8 cellular contexts compared by ENCODE assay signal in the genomic region with DNA sequence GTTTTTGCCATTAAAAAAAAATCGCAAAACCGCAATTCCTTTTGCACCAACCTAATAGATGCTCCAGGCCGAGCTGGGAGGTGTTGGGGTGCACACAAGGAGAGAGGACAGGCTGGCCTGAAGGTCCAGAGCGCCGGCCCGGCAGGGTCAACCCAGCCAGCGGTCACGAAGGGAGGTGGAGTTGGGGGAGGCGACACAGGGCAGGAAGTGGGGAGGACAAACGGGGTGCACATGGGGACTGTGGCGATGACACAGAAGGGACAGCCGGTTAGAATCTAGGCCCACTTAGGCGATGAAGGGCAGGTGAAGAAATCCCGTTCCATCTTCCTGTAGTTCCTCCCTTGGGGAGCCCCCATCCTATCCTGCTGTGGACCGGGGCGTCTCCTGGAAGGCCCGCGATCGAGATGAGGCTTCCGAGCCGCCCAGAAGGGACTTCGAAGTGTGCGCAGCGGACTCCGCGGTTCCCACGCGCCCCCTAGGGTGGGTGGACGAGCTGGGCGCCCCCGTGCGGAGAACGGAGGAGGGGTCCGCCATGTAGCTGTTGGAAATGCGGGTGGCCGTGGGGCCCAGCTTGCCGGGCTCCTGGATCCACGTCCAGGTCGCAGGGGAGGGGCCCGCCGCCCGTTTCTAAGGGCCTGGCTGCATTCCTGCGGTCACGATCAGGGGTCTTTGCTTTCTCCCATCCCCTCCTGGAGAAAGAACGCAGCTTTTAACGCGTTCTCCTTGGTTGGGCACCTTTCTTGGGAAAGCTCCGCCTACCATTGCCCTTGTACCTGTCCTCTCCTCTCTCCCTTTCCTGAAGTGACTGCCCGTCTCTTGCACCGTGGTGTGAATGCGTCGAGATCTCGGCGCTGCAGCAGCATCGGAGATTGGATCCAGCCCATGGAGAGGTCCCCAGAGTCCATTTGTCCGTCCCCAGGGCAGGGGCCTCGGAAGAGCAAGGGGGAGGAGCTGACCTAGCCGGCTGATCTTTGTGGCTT. TPM values are rescaled to one million over a fixed set of nuclear protein-coding genes. Genes with fewer than 3 reads are reported as not detected.
DNase-seq lines count a peak whose midpoint lies in the region; ATAC-seq lines count a peak whose summit lies in the region.

No MANE protein-coding gene starts in this region.

- H3K9me3 ChIP-seq in iPS-18c (ENCODE audit: control insufficient read depth, insufficient read depth, low read length), result no peaks in the 10 kb centered on the region

- peak; percentile 57 for ATAC-seq in HG02678 (IDR thresholded peaks at IDR 0.05; ENCODE audit: unreplicated experiment)
- ATAC-seq in GM19452 (IDR thresholded peaks at IDR 0.05; ENCODE audit: unreplicated experiment), result no peak

- H3K4me3 ChIP-seq in iPS-18c (ENCODE audit: insufficient read depth, low read depth, low read length), result peak overlapping the region; percentile 46

- DNase-seq in activated naive CD4-positive, alpha-beta T cell treated with anti-CD3 and anti-CD28 coated beads, Interleukin-2, amount 50 U/mL, for 16 hours, result peak; percentile 33
- DNase-seq in stimulated activated CD8-positive, alpha-beta memory T cell treated with anti-CD3 and anti-CD28 coated beads, Interleukin-2, amount 100 ng/mL, for 48 hours (ENCODE audit: low read depth in 2 of 2), result peak; percentile 13 to 23
- DNase-seq in occipital lobe (lab: John Stamatoyannopoulos, UW) (no peak), DMS153 (lab: John Stamatoyannopoulos, UW) (no peak), NCI-H748 (lab: John Stamatoyannopoulos, UW; ENCODE audit: unreplicated experiment) (no peak)

RNA-seq across cellular contexts. Expression of a gene that starts 17.0 kb away (rescaled TPM):
- total RNA-seq in occipital lobe, result 42.7 TPM

Comparison
In these comparisons a context has a peak if more than half of its experiments do, and no peak if none do; other contexts are left out.
1. DNase-seq: peak in activated naive CD4-positive, alpha-beta T cell treated with anti-CD3 and anti-CD28 coated beads, Interleukin-2, amount 50 U/mL, for 16 hours (single experiment) and stimulated activated CD8-positive, alpha-beta memory T cell treated with anti-CD3 and anti-CD28 coated beads, Interleukin-2, amount 100 ng/mL, for 48 hours (2 of 2); none in occipital lobe (single experiment), DMS153 (single experiment) and NCI-H748 (single experiment).